In genomic region chrX:30652527-30653414, GRCh38 we compare ENCODE assay signal across 8 cellular contexts. TPM values are rescaled to one million over a fixed set of nuclear protein-coding genes. Genes with fewer than 3 reads are reported as not detected.
A peak's percentile ranks its signal among the peaks of the same experiment; 100 is the strongest.
DNase-seq lines count a peak whose midpoint lies in the region; ATAC-seq, FAIRE-seq and TF ChIP-seq lines count a peak whose summit lies in the region.

No MANE protein-coding gene starts in this region.

- no peak overlapping the region for H3K56ac ChIP-seq in H1 (replicated peaks; ENCODE audit: insufficient read length, low read depth, low read length)

- ATAC-seq in GM21367 (IDR thresholded peaks at IDR 0.05; ENCODE audit: unreplicated experiment): peak; percentile 82

- no peak overlapping the region for H2BK120ac ChIP-seq in H1 (replicated peaks; ENCODE audit: low read depth, low read length)

- CTCF ChIA-PET in H1 (lab: Charles Lee; ENCODE audit: partially characterized antibody): no interaction called here

- WGBS in H1 (ENCODE audit: extremely low coverage in 1 of 2, insufficient coverage in 1 of 2, insufficient read length in 1 of 2, insufficient replicate concordance in 2 of 2, low coverage in 1 of 2, low lambda C conversion rate in 2 of 2, missing lambda C conversion rate in 1 of 2), 2 experiments: 2% methylated on average over 25 of the region's 65 CpGs; no CpG with 5 or more reads in 1 of the 2 experiments

- H3K4me2 ChIP-seq in H1 (ENCODE audit: insufficient read depth in 1 of 2, low read depth in 2 of 2, low read length in 2 of 2): peak overlapping the region; percentile 73 to 79

- FAIRE-seq in H1 (lab: Jason Lieb, UNC): no peak

- TF ChIP-seq CTCF in H1 (IDR thresholded peaks at IDR 0.05; ENCODE audit: control extremely low read depth in 1 of 3, insufficient read depth in 1 of 3, low read depth in 1 of 3, low read length in 3 of 3): no peak

- peak overlapping the region; percentile 66; the same call in 1 of the 2 replicates for H2BK5ac ChIP-seq in H1 (ENCODE audit: low read depth, low read length)

- no peak overlapping the region for H4K91ac ChIP-seq in H1 (replicated peaks; ENCODE audit: insufficient read length, low read length)

- DNase-seq in COR-L47 (lab: John Stamatoyannopoulos, UW) (peak; percentile 84), HT-29 (ENCODE audit: low spot score) (peak; percentile 67), NOMO-1 (lab: John Stamatoyannopoulos, UW; ENCODE audit: unreplicated experiment in 2 of 2) (peak; percentile 74 to 79), H1 (ENCODE audit: low read depth in 1 of 2, low spot score in 2 of 2) (peak; percentile 69 to 93), mesenteric fat pad (ENCODE audit: low spot score) (peak; percentile 96)
- DNase-seq in activated CD8-positive, alpha-beta memory T cell treated with anti-CD3 and anti-CD28 coated beads for 48 hours (ENCODE audit: low read depth in 2 of 3, low spot score in 2 of 3): peak; percentile 74 to 85 (median 83)
- peak; percentile 73 for DNase-seq in stimulated activated CD8-positive, alpha-beta memory T cell treated with anti-CD3 and anti-CD28 coated beads, Interleukin-12 subunit alpha, Interleukin-12 subunit beta, amount 100 ng/mL, for 4 hours (ENCODE audit: low read depth)

- no peak overlapping the region; the same call in 1 of the 2 replicates for H3K18ac ChIP-seq in H1 (ENCODE audit: extremely low read depth, low read length)

- no peak overlapping the region for H3K14ac ChIP-seq in H1 (ENCODE audit: insufficient read length)

- H2AK5ac ChIP-seq in H1 (ENCODE audit: low read depth, low read length): no peak overlapping the region

- no peak overlapping the region for H2BK20ac ChIP-seq in H1 (ENCODE audit: low read length)

- peak overlapping the region; percentile 42 to 71 (median 63) for H3K4me3 ChIP-seq in H1 (ENCODE audit: extremely low read depth in 1 of 4, insufficient read depth in 2 of 4, low read depth in 3 of 4, low read length in 4 of 4)

- H4K8ac ChIP-seq in H1 (ENCODE audit: extremely low read depth, insufficient read depth, low read length): peak overlapping the region; percentile 62

- no peaks in the 10 kb centered on the region for H3K27me3 ChIP-seq in H1 (replicated peaks in 1 of 4; ENCODE audit: control insufficient read depth in 3 of 4, extremely low read depth in 1 of 4, insufficient read depth in 3 of 4, low read length in 3 of 4)

- H3K9me3 ChIP-seq in H1 (ENCODE audit: insufficient read depth in 2 of 2, low read depth in 1 of 2, low read length in 1 of 2): no peaks in the 10 kb centered on the region

- H3K9ac ChIP-seq in H1 (replicated peaks in 1 of 4; ENCODE audit: extremely low read depth in 1 of 4, low read depth in 3 of 4, low read length in 3 of 4): peak overlapping the region; percentile 8 to 85 (median 79)

- no peaks in the 10 kb centered on the region for H4K20me1 ChIP-seq in H1 (replicated peaks in 1 of 2; ENCODE audit: control insufficient read depth in 1 of 2, insufficient read depth in 2 of 2, low read length in 2 of 2)

- POLR2A ChIA-PET in H1 (lab: Charles Lee; ENCODE audit: partially characterized antibody): interaction anchor here (1.0 kb wide), 1 partner anchor 11 kb away, joined by 3 read pairs; no protein-coding TSS in a partner anchor

- H3K36me3 ChIP-seq in H1 (ENCODE audit: control insufficient read depth in 2 of 4, insufficient read depth in 4 of 4, low read length in 3 of 4): no peaks in the 10 kb centered on the region

- TF ChIP-seq POLR2A in H1 (IDR thresholded peaks at IDR 0.05; ENCODE audit: control extremely low read depth in 1 of 2, low read depth in 2 of 2, low read length in 2 of 2): peak in 1 of 2 experiments; percentile 86; a peak in 2 of 3 replicates

- no peaks in the 10 kb centered on the region for H3K79me1 ChIP-seq in H1 (ENCODE audit: low read depth, low read length)

- H3K4ac ChIP-seq in H1 (replicated peaks; ENCODE audit: insufficient read length, low read depth, low read length): no peak overlapping the region

- no peak overlapping the region for H3K23ac ChIP-seq in H1 (ENCODE audit: insufficient read length)

- H3K23me2 ChIP-seq in H1 (ENCODE audit: low read depth, low read length): peaks cover 3% of the 10 kb centered on the region; the same call in 1 of the 2 replicates

- H2BK12ac ChIP-seq in H1 (ENCODE audit: low read depth, low read length): no peak overlapping the region

- H2BK15ac ChIP-seq in H1 (ENCODE audit: low read length): no peak overlapping the region

- H3K4me1 ChIP-seq in H1 (replicated peaks in 1 of 4; ENCODE audit: control insufficient read depth in 3 of 4, insufficient read depth in 4 of 4, low read length in 3 of 4): 0 out of 7 replicates have a peak, but pooled peaks cover 0 to 2% (median 0%) of the 10 kb centered on the region in 4 experiments

- no peak for TF ChIP-seq EP300 in H1 (IDR thresholded peaks at IDR 0.05; ENCODE audit: borderline replicate concordance in 1 of 2, low read depth in 2 of 2, low read length in 2 of 2)

- H4K5ac ChIP-seq in H1 (ENCODE audit: insufficient read length, low read depth, low read length): peak overlapping the region; percentile 86

- H3K79me2 ChIP-seq in H1 (ENCODE audit: control insufficient read depth in 1 of 2, insufficient read depth in 2 of 2, low read length in 2 of 2): no peaks in the 10 kb centered on the region; a peak in 1 of 4 replicates

- no peak overlapping the region; the same call in 1 of the 2 replicates for H2AFZ ChIP-seq in H1 (ENCODE audit: low read length)

- TF ChIP-seq RAD21 in H1 (IDR thresholded peaks at IDR 0.05 in 1 of 2, conservative IDR thresholded peaks at IDR 0.05 in 1 of 2; ENCODE audit: low read depth in 2 of 2, low read length in 2 of 2): no peak

- H3K27ac ChIP-seq in H1 (ENCODE audit: low read depth, low read length): peak overlapping the region; percentile 95

TF ChIP-seq in H1, 55 proteins besides CTCF, POLR2A, EP300 and RAD21:
- TF ChIP-seq RXRA (IDR thresholded peaks at IDR 0.05; ENCODE audit: insufficient read depth, low read depth, low read length) (no peak), TBP (IDR thresholded peaks at IDR 0.05; ENCODE audit: low read depth, low read length) (peak; percentile 25; the same call in 1 of the 2 replicates), SAP30 (IDR thresholded peaks at IDR 0.05; ENCODE audit: insufficient read depth, insufficient replicate concordance, low read length) (no peak), USF2 (IDR thresholded peaks at IDR 0.05; ENCODE audit: low read length) (peak; percentile 84), RNF2 (IDR thresholded peaks at IDR 0.05; ENCODE audit: borderline replicate concordance, low read depth, low read length, missing control alignments, poor library complexity, severe bottlenecking) (no peak), SP2 (IDR thresholded peaks at IDR 0.05; ENCODE audit: low read length) (no peak), HDAC2 (IDR thresholded peaks at IDR 0.05; ENCODE audit: borderline replicate concordance in 1 of 2, low read depth in 2 of 2, low read length in 2 of 2) (0 out of 4 replicates have a peak, but pooled peaks of 1 of the 2 experiments have one; percentile 11), ZNF274 (IDR thresholded peaks at IDR 0.05; ENCODE audit: borderline replicate concordance, extremely low read depth, low read length) (no peak), RBBP5 (IDR thresholded peaks at IDR 0.05; ENCODE audit: borderline replicate concordance, low read depth, low read length) (peak; percentile 88; the same call in 1 of the 2 replicates), ASH2L (IDR thresholded peaks at IDR 0.05; ENCODE audit: low read length) (peak; percentile 67), PHF8 (conservative IDR thresholded peaks at IDR 0.05; ENCODE audit: low read depth, low read length) (peak; percentile 66; the same call in 1 of the 2 replicates), POLR2AphosphoS5 (IDR thresholded peaks at IDR 0.05; ENCODE audit: low read depth, low read length) (peak; percentile 86), CREB1 (IDR thresholded peaks at IDR 0.05) (peak; percentile 69), TEAD4 (IDR thresholded peaks at IDR 0.05; ENCODE audit: low read depth, low read length) (no peak), E2F6 (IDR thresholded peaks at IDR 0.05) (peak; percentile 84), SP1 (IDR thresholded peaks at IDR 0.05; ENCODE audit: low read depth, low read length) (peak; percentile 64; the same call in 1 of the 2 replicates), YY1 (IDR thresholded peaks at IDR 0.05; ENCODE audit: low read depth, low read length) (peak; percentile 60; the same call in 1 of the 2 replicates), KDM4A (IDR thresholded peaks at IDR 0.05; ENCODE audit: low read depth, low read length, severe bottlenecking) (peak; percentile 42), BCL11A (IDR thresholded peaks at IDR 0.05; ENCODE audit: low read depth in 2 of 2, low read length in 2 of 2) (no peak)
- TF ChIP-seq, protein P1, sequence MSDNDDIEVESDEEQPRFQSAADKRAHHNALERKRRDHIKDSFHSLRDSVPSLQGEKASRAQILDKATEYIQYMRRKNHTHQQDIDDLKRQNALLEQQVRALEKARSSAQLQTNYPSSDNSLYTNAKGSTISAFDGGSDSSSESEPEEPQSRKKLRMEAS (IDR thresholded peaks at IDR 0.05): peak; percentile 85

RNA-seq across cellular contexts. Expression of gene GK, which starts 0.5 kb away (rescaled TPM):
- 1.2 and 1.5 TPM in 2 replicates for total RNA-seq in HT-29 (2014; rRNA removed; shearing (Covaris generic))
- total RNA-seq in H1 (2021; fragmentation: NEBNext Ultra II Directional; extraction: Animal tissue kit (Norgen Biotek cat#: 25700)): 9.4 and 11.2 TPM in 2 replicates
- 2.2 and 2.9 TPM in 2 replicates for polyA plus RNA-seq in H1 (2011; rRNA removed)
- polyA plus RNA-seq in H1 (2011; cell fraction: cytosol; rRNA removed): 4.9 TPM
- 4.7 TPM for polyA plus RNA-seq in H1 (2011; cell fraction: nucleus; rRNA removed)
- polyA plus RNA-seq in H1 (2012, experiment 1 of 2): 4.7 to 9.3 TPM (median 6.0 TPM) in 4 replicates
- 0.59 TPM for polyA plus RNA-seq in H1 (2012, experiment 2 of 2)
- polyA plus RNA-seq in H1 (2013, experiment 1 of 2): 5.1 TPM
- 4.5 TPM for polyA plus RNA-seq in H1 (2013, experiment 2 of 2)
- polyA minus RNA-seq in H1 (2011; rRNA and poly(A)+ RNA removed): 6.2 and 8.8 TPM in 2 replicates
- 4.9 TPM for polyA minus RNA-seq in H1 (2011; cell fraction: cytosol; rRNA and poly(A)+ RNA removed)
- 5.0 TPM for polyA minus RNA-seq in H1 (2011; cell fraction: nucleus; rRNA and poly(A)+ RNA removed)
- total RNA-seq in mesenteric fat pad: 17.8 TPM

Comparison
In these comparisons a context has a peak if more than half of its experiments do, and no peak if none do; other contexts are left out.
1. Peak in every context shown above with its lines: DNase-seq, ATAC-seq, H3K4me3 ChIP-seq and H3K27ac ChIP-seq.